8 cellular contexts compared by ENCODE assay signal in genomic region chr17:27455914-27456680, GRCh38. TPM values are rescaled to one million over a fixed set of nuclear protein-coding genes. Genes with fewer than 3 reads are reported as not detected.
DNase-seq lines count a peak whose midpoint lies in the region; TF ChIP-seq lines count a peak whose summit lies in the region.

TSS of gene KSR1 (plus strand) at chr17:27456448. CDS start at chr17:27456644, 196 bp downstream.

- H3K14ac ChIP-seq in H9 (ENCODE audit: insufficient read depth, low read length) = peak within 1 kb of the TSS; percentile 74; the same call in 1 of the 2 replicates

- H3K27me3 ChIP-seq in H9 (ENCODE audit: insufficient read depth, low read length) (no peaks in the 10 kb centered on the region; the same call in 1 of the 2 replicates), left ventricle myocardium inferior (ENCODE audit: low read depth) (no peaks in the 10 kb centered on the region), prostate gland (replicated peaks; ENCODE audit: insufficient read depth) (no peaks in the 10 kb centered on the region)

- H4K8ac ChIP-seq in H9 (replicated peaks; ENCODE audit: insufficient read length, low read depth, low read length) = no peak within 1 kb of the TSS

- H2BK12ac ChIP-seq in H9 (ENCODE audit: insufficient read length, low read depth, low read length) = no peak within 1 kb of the TSS

- no peak within 1 kb of the TSS for H3K27ac ChIP-seq in H9 (ENCODE audit: insufficient read length, low read depth, low read length)
- no peak within 1 kb of the TSS for H3K27ac ChIP-seq in adipose tissue (ENCODE audit: low read depth, low read length)
- peak within 1 kb of the TSS; percentile 84 for H3K27ac ChIP-seq in left ventricle myocardium inferior (replicated peaks)
- peak within 1 kb of the TSS; percentile 74 to 80 for H3K27ac ChIP-seq in prostate gland

- DNase-seq in GDM1 (lab: John Stamatoyannopoulos, UW) (peak; percentile 76), H9 (peak; percentile 92), MV-4-11 (lab: John Stamatoyannopoulos, UW) (peak; percentile 56), T-helper 1 cell (peak; percentile 73 to 83 (median 77)), left ventricle myocardium inferior (peak; percentile 82), prostate gland (ENCODE audit: low spot score) (peak; percentile 75), ureter (ENCODE audit: low spot score) (peak; percentile 80)

- H2AFZ ChIP-seq in H9 (ENCODE audit: low read length) = no peak within 1 kb of the TSS

- no peak within 1 kb of the TSS for H4K5ac ChIP-seq in H9 (ENCODE audit: insufficient read length, low read depth, low read length)

- peaks cover 0 to 2% (median 0%) of the 10 kb centered on the region in 3 experiments; a peak in 1 of 7 replicates for H3K36me3 Mint-ChIP-seq in H9 (ENCODE audit: insufficient read depth in 1 of 3, low read depth in 3 of 3)

- no peaks in the 10 kb centered on the region for H4K20me1 ChIP-seq in H9 (ENCODE audit: control insufficient read depth, insufficient read depth, insufficient read length)

- H3K4me3 Mint-ChIP-seq in H9 = peak within 1 kb of the TSS; percentile 82 to 92

- peaks cover 40% of the 10 kb centered on the region in 2 experiments for H3K4me1 Mint-ChIP-seq in H9

- H2BK120ac ChIP-seq in H9 (ENCODE audit: low read depth, low read length, poor library complexity, severe bottlenecking) = no peak within 1 kb of the TSS

- peak within 1 kb of the TSS; percentile 64 for H3K4me2 ChIP-seq in H9 (ENCODE audit: insufficient read depth, insufficient read length, low read length)

- no peak within 1 kb of the TSS for H3T11ph ChIP-seq in H9 (ENCODE audit: low read length)

- no peak within 1 kb of the TSS for H2BK20ac ChIP-seq in H9 (ENCODE audit: low read depth, low read length, poor library complexity, severe bottlenecking)

- no peak within 1 kb of the TSS for H3K4ac ChIP-seq in H9 (ENCODE audit: low read depth, low read length)

- TF ChIP-seq CTCF in H9 (conservative IDR thresholded peaks at IDR 0.05) (peak; percentile 73), left ventricle myocardium inferior (IDR thresholded peaks at IDR 0.05; ENCODE audit: borderline replicate concordance) (peak; percentile 57), prostate gland (IDR thresholded peaks at IDR 0.05) (peak in 3 of 4 experiments; percentile 24 to 44 (median 30))

- WGBS in H9 (ENCODE audit: extremely low coverage, insufficient read length, low lambda C conversion rate) = no CpG with 5 or more reads among the region's 88 CpGs
- WGBS in adipose tissue, 3 donors = 0 to 1% (median 0%) methylated on average over 45 to 86 of the region's 88 CpGs
- under 1% methylated on average over 60 of the region's 88 CpGs for WGBS in prostate gland

- H3K79me1 ChIP-seq in H9 (ENCODE audit: insufficient read depth, low read depth, low read length, poor library complexity, severe bottlenecking) = no peaks in the 10 kb centered on the region

- no peak within 1 kb of the TSS for H4K91ac ChIP-seq in H9 (ENCODE audit: insufficient read length, low read depth, low read length)

- H3K27ac Mint-ChIP-seq in H9 = peak within 1 kb of the TSS; percentile 44 to 65 (median 55); a peak in 3 of 7 replicates

- peak within 1 kb of the TSS; percentile 89 for H3K4me3 ChIP-seq in left ventricle myocardium inferior
- H3K4me3 ChIP-seq in prostate gland = peak within 1 kb of the TSS; percentile 63 to 70

- H3K4me1 ChIP-seq in H9 (ENCODE audit: insufficient read depth, low read length) = peaks cover 7% of the 10 kb centered on the region; the same call in 1 of the 2 replicates
- H3K4me1 ChIP-seq in left ventricle myocardium inferior = peaks cover 39% of the 10 kb centered on the region
- H3K4me1 ChIP-seq in prostate gland (replicated peaks) = peaks cover 2% of the 10 kb centered on the region

- H3K9me3 Mint-ChIP-seq in H9 = peaks cover 0 to 2% of the 10 kb centered on the region in 2 experiments; a peak in 2 of 5 replicates

- no peak within 1 kb of the TSS for H3K23ac ChIP-seq in H9 (ENCODE audit: insufficient read length, low read depth, low read length)

- intact Hi-C loops in left ventricle myocardium inferior (cut with micrococcal nuclease) = loop anchor here (10.0 kb wide), 1 partner anchor 139 kb away; no protein-coding TSS in a partner anchor
- intact Hi-C loops in prostate gland (cut with DNase I) = loop anchor here (5.0 to 10.0 kb wide), 3 partner anchors 101 to 214 kb away; no protein-coding TSS in a partner anchor

- H3K36me3 ChIP-seq in left ventricle myocardium inferior (no peaks in the 10 kb centered on the region), prostate gland (no peaks in the 10 kb centered on the region)

- peaks cover 11% of the 10 kb centered on the region for H3K23me2 ChIP-seq in H9 (ENCODE audit: insufficient read length, low read depth, low read length, poor library complexity, severe bottlenecking)

- peaks cover 17% of the 10 kb centered on the region for H3K27me3 Mint-ChIP-seq in H9 (ENCODE audit: low read depth)

- H2BK15ac ChIP-seq in H9 (ENCODE audit: low read depth, low read length) = no peak within 1 kb of the TSS

- H3K79me2 ChIP-seq in H9 (ENCODE audit: insufficient read depth, low read length) = peaks cover 15% of the 10 kb centered on the region; the same call in 1 of the 2 replicates

- H2AK5ac ChIP-seq in H9 (ENCODE audit: insufficient read length, low read length) = no peak within 1 kb of the TSS

- no peak within 1 kb of the TSS for H3K56ac ChIP-seq in H9 (ENCODE audit: insufficient read length, low read depth, low read length)

- H2BK5ac ChIP-seq in H9 (ENCODE audit: insufficient read length, low read length) = no peak within 1 kb of the TSS

- H3K9me3 ChIP-seq in H9 (ENCODE audit: control insufficient read depth, low read depth, low read length) = no peaks in the 10 kb centered on the region
- H3K9me3 ChIP-seq in left ventricle myocardium inferior (replicated peaks) = no peaks in the 10 kb centered on the region
- H3K9me3 ChIP-seq in prostate gland = no peaks in the 10 kb centered on the region

- H3K9ac ChIP-seq in H9 (ENCODE audit: extremely low read depth, insufficient read length, low read length) = peak within 1 kb of the TSS; percentile 42

- TF ChIP-seq POLR2A in prostate gland (IDR thresholded peaks at IDR 0.05) = peak; percentile 75

- no peak within 1 kb of the TSS for H3K18ac ChIP-seq in H9 (ENCODE audit: insufficient read length, low read depth, low read length)

RNA-seq across cellular contexts. Expression of gene KSR1, which starts in this region (rescaled TPM):
- 43.5 and 44.9 TPM in 2 replicates for total RNA-seq in H9 (2021)
- polyA plus RNA-seq in adipose tissue = 100 to 1,000 TPM in 1 of 3 donors, 10 to 100 TPM in 2; 23.5 to 203 (median 28.7) TPM
- total RNA-seq in left ventricle myocardium inferior = 9.5 TPM
- 10 to 100 TPM; 11.5 to 23.7 TPM for total RNA-seq in prostate gland
- 61.9 TPM for total RNA-seq in ureter

Comparison
In these comparisons a context has a peak if more than half of its experiments do, and no peak if none do; other contexts are left out.
1. H3K27ac ChIP-seq: peak in left ventricle myocardium inferior (single experiment) and prostate gland (2 of 2); none in H9 (single experiment) and adipose tissue (single experiment).
2. Peak in every context shown above with its lines, with median percentiles within 50 percentile points of each other: DNase-seq and CTCF ChIP-seq.